In the genomic region with DNA sequence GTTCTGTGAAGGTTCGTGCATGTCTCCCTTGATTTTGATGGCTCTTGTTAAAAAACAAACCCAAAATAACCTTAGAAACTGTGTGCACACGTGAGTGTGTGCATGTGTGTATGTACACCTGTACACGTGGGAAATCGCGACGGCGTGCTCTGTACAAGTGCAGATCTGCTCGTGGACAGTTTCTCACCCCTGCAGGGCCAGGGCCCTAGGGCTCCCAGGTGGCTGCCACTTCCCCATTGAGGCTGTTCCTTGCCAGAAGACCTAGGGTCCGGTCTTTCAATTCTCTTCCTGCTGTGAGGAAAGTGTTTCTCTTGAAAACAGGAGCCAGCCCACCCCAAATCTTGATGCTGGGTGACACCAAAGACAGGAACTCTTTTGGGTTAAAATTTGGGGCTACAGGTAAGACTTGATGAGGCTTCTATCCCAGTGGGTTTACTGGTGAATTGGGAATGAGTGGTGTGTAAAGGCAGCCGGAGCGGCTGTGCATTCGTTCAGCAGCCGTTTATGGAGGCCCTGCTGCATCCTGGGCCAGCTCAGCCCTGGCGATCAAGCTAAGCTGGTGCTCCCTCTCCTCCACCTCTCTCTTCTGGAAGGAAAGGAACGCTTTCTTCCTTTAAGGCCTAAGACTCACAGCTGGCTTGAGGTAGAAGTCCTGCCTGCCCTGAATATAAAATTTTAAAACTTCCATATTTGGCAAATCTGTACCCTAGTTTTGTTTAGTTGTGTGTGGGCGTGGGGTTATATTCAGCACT, we compare ENCODE assay signal across 1 cellular context.
TF ChIP-seq lines count a peak whose summit lies in the region.

No MANE protein-coding gene starts in this region.

TF ChIP-seq in GM12878, 131 proteins besides CTCF, POLR2A, EP300 and RAD21:
- TF ChIP-seq, protein P1, sequence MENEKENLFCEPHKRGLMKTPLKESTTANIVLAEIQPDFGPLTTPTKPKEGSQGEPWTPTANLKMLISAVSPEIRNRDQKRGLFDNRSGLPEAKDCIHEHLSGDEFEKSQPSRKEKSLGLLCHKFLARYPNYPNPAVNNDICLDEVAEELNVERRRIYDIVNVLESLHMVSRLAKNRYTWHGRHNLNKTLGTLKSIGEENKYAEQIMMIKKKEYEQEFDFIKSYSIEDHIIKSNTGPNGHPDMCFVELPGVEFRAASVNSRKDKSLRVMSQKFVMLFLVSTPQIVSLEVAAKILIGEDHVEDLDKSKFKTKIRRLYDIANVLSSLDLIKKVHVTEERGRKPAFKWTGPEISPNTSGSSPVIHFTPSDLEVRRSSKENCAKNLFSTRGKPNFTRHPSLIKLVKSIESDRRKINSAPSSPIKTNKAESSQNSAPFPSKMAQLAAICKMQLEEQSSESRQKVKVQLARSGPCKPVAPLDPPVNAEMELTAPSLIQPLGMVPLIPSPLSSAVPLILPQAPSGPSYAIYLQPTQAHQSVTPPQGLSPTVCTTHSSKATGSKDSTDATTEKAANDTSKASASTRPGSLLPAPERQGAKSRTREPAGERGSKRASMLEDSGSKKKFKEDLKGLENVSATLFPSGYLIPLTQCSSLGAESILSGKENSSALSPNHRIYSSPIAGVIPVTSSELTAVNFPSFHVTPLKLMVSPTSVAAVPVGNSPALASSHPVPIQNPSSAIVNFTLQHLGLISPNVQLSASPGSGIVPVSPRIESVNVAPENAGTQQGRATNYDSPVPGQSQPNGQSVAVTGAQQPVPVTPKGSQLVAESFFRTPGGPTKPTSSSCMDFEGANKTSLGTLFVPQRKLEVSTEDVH (IDR thresholded peaks at IDR 0.05; ENCODE audit: low read depth, partially characterized antibody): no peak
- peak; percentile 12; the same call in 1 of the 2 replicates for TF ChIP-seq SPI1 (IDR thresholded peaks at IDR 0.05; ENCODE audit: borderline replicate concordance, insufficient read depth, low read depth, low read length)
